ENCODE assay signal across 6 cellular contexts in genomic region chrX:72942272-72942671, GRCh38. TPM values are rescaled to one million over a fixed set of nuclear protein-coding genes. Genes with fewer than 3 reads are reported as not detected.
"Had no signal": no experiment of that assay in that cellular context is flagged by ENCODE, and none has a peak within 500 bp of the region (broad histone marks: within the 10 kb centered on the region; RNA-seq: fewer than 3 reads in every experiment).

No MANE protein-coding gene starts in this region.

RNA-seq across cellular contexts. Expression of gene DMRTC1, which starts 1.4 kb away (rescaled TPM):
- total RNA-seq: HepG2, HT-29, IMR-90, NCI-H460, Right ventricle myocardium superior, SJSA1 had no signal
- polyA plus RNA-seq: HepG2, IMR-90 had no signal

RNA-seq across cellular contexts. Expression of gene FAM236A, which starts 4.3 kb away (rescaled TPM):
- total RNA-seq: HepG2, HT-29, IMR-90, NCI-H460, Right ventricle myocardium superior, SJSA1 had no signal
- polyA plus RNA-seq: HepG2, IMR-90 had no signal

RNA-seq across cellular contexts. Expression of gene FAM236C, which starts 29.9 kb away (rescaled TPM):
- total RNA-seq: HepG2, HT-29, IMR-90, NCI-H460, Right ventricle myocardium superior, SJSA1 had no signal
- polyA plus RNA-seq: HepG2, IMR-90 had no signal
